21 cellular contexts compared by ENCODE assay signal in the genomic region with DNA sequence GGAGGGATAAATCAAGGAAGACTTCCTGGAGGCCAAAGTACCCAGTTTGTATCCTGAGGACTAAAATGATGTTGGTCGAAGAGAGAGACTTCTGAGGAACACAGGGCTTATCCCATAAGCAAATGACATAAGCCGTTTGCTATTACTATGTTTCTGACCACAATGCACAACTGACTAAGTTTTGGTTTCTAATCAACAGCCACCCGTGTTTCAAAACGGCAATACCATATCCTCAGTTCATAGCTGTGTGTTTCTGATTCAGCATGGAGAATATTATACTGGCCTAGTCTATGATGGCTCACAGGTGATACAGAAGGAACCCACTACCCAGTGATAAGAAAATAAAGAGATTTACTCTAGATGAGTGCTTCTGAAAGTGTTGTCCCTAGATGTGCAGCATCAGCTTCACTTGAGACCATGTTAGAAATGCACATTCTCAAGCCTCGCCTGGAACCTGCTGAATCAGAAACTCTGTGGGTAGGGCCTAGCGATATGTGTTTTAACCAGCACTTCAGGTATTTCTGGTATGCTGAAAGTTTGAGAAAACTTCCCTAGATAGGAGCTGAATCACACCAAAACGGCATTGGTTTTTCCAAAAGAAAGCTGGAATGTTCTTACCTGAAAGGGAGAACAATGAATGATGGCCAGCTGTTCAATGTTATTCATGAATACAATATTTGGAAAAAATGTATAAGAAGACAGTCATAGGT.
DNase-seq lines count a peak whose midpoint lies in the region; ATAC-seq, FAIRE-seq and TF ChIP-seq lines count a peak whose summit lies in the region.
"Had no signal": no experiment of that assay in that cellular context is flagged by ENCODE, and none has a peak within 500 bp of the region (broad histone marks: within the 10 kb centered on the region; RNA-seq: fewer than 3 reads in every experiment).

No MANE protein-coding gene starts in this region.

- no peak for TF ChIP-seq POLR2A in GM12891 (IDR thresholded peaks at IDR 0.05; ENCODE audit: low read depth, low read length)
- no peak for TF ChIP-seq POLR2A in erythroblast (IDR thresholded peaks at IDR 0.05; ENCODE audit: low read length)

- no peak overlapping the region for H3K4me3 Mint-ChIP-seq in immature natural killer cell
- H3K4me3 Mint-ChIP-seq: activated naive CD4-positive, alpha-beta T cell treated with anti-CD3 and anti-CD28 coated beads, Interleukin-2, amount 50 U/mL, for 24 hours; CD8-positive, alpha-beta T cell; stimulated activated naive CD8-positive, alpha-beta T cell treated with anti-CD3 and anti-CD28 coated beads, Interleukin-15, amount 100 ng/mL, for 72 hours had no signal

- DNase-seq in GM12891 (ENCODE audit: insufficient read length, low spot score) (no peak), NCI-H226 (peak; percentile 90), glomerular visceral epithelial cell (ENCODE audit: extremely low spot score) (peak; percentile 2), immature natural killer cell (no peak), erythroblast (lab: John Stamatoyannopoulos, UW) (no peak), NCI-H187 (lab: John Stamatoyannopoulos, UW) (no peak)
- DNase-seq: activated CD4-positive, alpha-beta T cell treated with anti-CD3 and anti-CD28 coated beads for 48 hours; CD8-positive, alpha-beta T cell; DND-41; MG63; NCI-H1694 treated with DMSO at 0.1 percent for 48 hours; NCI-H510A treated with DMSO at 0.1 percent for 48 hours; nucleus accumbens; sigmoid colon; stimulated activated naive CD8-positive, alpha-beta T cell treated with anti-CD3 and anti-CD28 coated beads, Interleukin-15, amount 100 ng/mL, for 72 hours; T-helper 9 cell had no signal

- H3K9me3 Mint-ChIP-seq in immature natural killer cell: peaks cover 16 to 36% (median 24%) of the 10 kb centered on the region in 6 donors

- no peaks in the 10 kb centered on the region for H3K4me1 Mint-ChIP-seq in immature natural killer cell
- H3K4me1 Mint-ChIP-seq: activated naive CD4-positive, alpha-beta T cell treated with anti-CD3 and anti-CD28 coated beads, Interleukin-2, amount 50 U/mL, for 24 hours; stimulated activated naive CD8-positive, alpha-beta T cell treated with anti-CD3 and anti-CD28 coated beads, Interleukin-15, amount 100 ng/mL, for 72 hours had no signal

- ATAC-seq in GM21360 (IDR thresholded peaks at IDR 0.05; ENCODE audit: unreplicated experiment) (peak; percentile 96), HG03520 (IDR thresholded peaks at IDR 0.05; ENCODE audit: unreplicated experiment) (no peak)
- ATAC-seq: CD8-positive, alpha-beta T cell; left lobe of liver; stimulated activated naive CD8-positive, alpha-beta T cell treated with anti-CD3 and anti-CD28 coated beads, Interleukin-15, amount 100 ng/mL, for 72 hours had no signal

- H3K27me3 Mint-ChIP-seq in immature natural killer cell (ENCODE audit: low read depth in 3 of 3): peaks cover 0 to under 1% (median 0%) of the 10 kb centered on the region in 3 donors
- H3K27me3 Mint-ChIP-seq: stimulated activated naive CD8-positive, alpha-beta T cell treated with anti-CD3 and anti-CD28 coated beads, Interleukin-15, amount 100 ng/mL, for 72 hours had no signal

- H3K36me3 Mint-ChIP-seq in immature natural killer cell: peaks cover 4 to 11% (median 9%) of the 10 kb centered on the region in 3 donors
- H3K36me3 Mint-ChIP-seq: activated naive CD4-positive, alpha-beta T cell treated with anti-CD3 and anti-CD28 coated beads, Interleukin-2, amount 50 U/mL, for 24 hours; CD8-positive, alpha-beta T cell had no signal

- FAIRE-seq in GM12891 (lab: Jason Lieb, UNC): peak; percentile 28
- FAIRE-seq: colon had no signal

- no peak overlapping the region for H3K27ac Mint-ChIP-seq in immature natural killer cell
- H3K27ac Mint-ChIP-seq: activated naive CD4-positive, alpha-beta T cell treated with anti-CD3 and anti-CD28 coated beads, Interleukin-2, amount 50 U/mL, for 24 hours; CD8-positive, alpha-beta T cell; stimulated activated naive CD8-positive, alpha-beta T cell treated with anti-CD3 and anti-CD28 coated beads, Interleukin-15, amount 100 ng/mL, for 72 hours had no signal

TF ChIP-seq in GM12891, 5 proteins besides CTCF, POLR2A, EP300 and RAD21:
- TF ChIP-seq PAX5 (IDR thresholded peaks at IDR 0.05; ENCODE audit: insufficient read depth, low read length, severe bottlenecking): no peak
- no peak for TF ChIP-seq POLR2AphosphoS5 (IDR thresholded peaks at IDR 0.05; ENCODE audit: low read depth, low read length)
- no peak for TF ChIP-seq POU2F2 (IDR thresholded peaks at IDR 0.05; ENCODE audit: low read depth, low read length)
- no peak for TF ChIP-seq TAF1 (IDR thresholded peaks at IDR 0.05; ENCODE audit: low read depth, low read length)
- TF ChIP-seq SPI1 (IDR thresholded peaks at IDR 0.05; ENCODE audit: low read depth, low read length): no peak
TF ChIP-seq in GM12891: peak in this region for 0.

Comparison
In these comparisons a context has a peak if more than half of its experiments do, and no peak if none do; other contexts are left out.
1. DNase-seq: peak in NCI-H226 (single experiment) and glomerular visceral epithelial cell (single experiment); none in GM12891 (single experiment), immature natural killer cell (0 of 3), erythroblast (0 of 2) and NCI-H187 (0 of 2).